17 cellular contexts compared by ENCODE assay signal in genomic region chr22:45397806-45398205, GRCh38. TPM values are rescaled to one million over a fixed set of nuclear protein-coding genes. Genes with fewer than 3 reads are reported as not detected.
A peak's percentile ranks its signal among the peaks of the same experiment; 100 is the strongest.
DNase-seq lines count a peak whose midpoint lies in the region; ATAC-seq and TF ChIP-seq lines count a peak whose summit lies in the region.
"Had no signal": no experiment of that assay in that cellular context is flagged by ENCODE, and none has a peak within 500 bp of the region (broad histone marks: within the 10 kb centered on the region; RNA-seq: fewer than 3 reads in every experiment).

No MANE protein-coding gene starts in this region.

- H3K4me3 ChIP-seq in left ventricle myocardium inferior (no peak overlapping the region), OCI-LY3 (ENCODE audit: low read length) (no peak overlapping the region), iPS DF 6.9 (ENCODE audit: low read length) (peak overlapping the region; percentile 8; the same call in 1 of the 2 replicates)
- H3K4me3 ChIP-seq: Peyer's patch, vagina had no signal

- H3K36me3 ChIP-seq in left ventricle myocardium inferior, result no peaks in the 10 kb centered on the region
- H3K36me3 ChIP-seq in OCI-LY3 (replicated peaks; ENCODE audit: low read depth, low read length), result no peaks in the 10 kb centered on the region
- no peaks in the 10 kb centered on the region for H3K36me3 ChIP-seq in iPS DF 6.9 (ENCODE audit: control insufficient read depth, insufficient read depth, low read length)
- H3K36me3 ChIP-seq: Peyer's patch, vagina had no signal

- H3K27me3 ChIP-seq in left ventricle myocardium inferior (ENCODE audit: low read depth) (no peaks in the 10 kb centered on the region), OCI-LY3 (ENCODE audit: low read depth, low read length) (peaks cover 29% of the 10 kb centered on the region), iPS DF 6.9 (ENCODE audit: control insufficient read depth, insufficient read depth, low read length) (no peaks in the 10 kb centered on the region)
- H3K27me3 ChIP-seq: Peyer's patch, vagina had no signal

- H3K9me3 ChIP-seq in left ventricle myocardium inferior (replicated peaks), result no peaks in the 10 kb centered on the region
- no peaks in the 10 kb centered on the region for H3K9me3 ChIP-seq in OCI-LY3 (ENCODE audit: insufficient read depth, low read length)
- no peaks in the 10 kb centered on the region for H3K9me3 ChIP-seq in iPS DF 6.9 (ENCODE audit: control insufficient read depth, insufficient read depth, low read length)
- H3K9me3 ChIP-seq: Peyer's patch, vagina had no signal

- H3K4me1 ChIP-seq in left ventricle myocardium inferior (no peaks in the 10 kb centered on the region), OCI-LY3 (ENCODE audit: low read length) (no peaks in the 10 kb centered on the region), iPS DF 6.9 (ENCODE audit: control insufficient read depth, insufficient read depth, low read length) (no peaks in the 10 kb centered on the region)
- H3K4me1 ChIP-seq: Peyer's patch, vagina had no signal

- H3K27ac ChIP-seq in left ventricle myocardium inferior (replicated peaks), result no peak overlapping the region
- H3K27ac ChIP-seq in OCI-LY3 (ENCODE audit: low read length), result no peak overlapping the region
- no peak overlapping the region for H3K27ac ChIP-seq in iPS DF 6.9 (ENCODE audit: low read length)
- H3K27ac ChIP-seq: Peyer's patch, vagina had no signal

- H3K4me1 Mint-ChIP-seq in stimulated activated naive CD8-positive, alpha-beta T cell treated with anti-CD3 and anti-CD28 coated beads, Interleukin-15, amount 100 ng/mL, for 72 hours, result no peaks in the 10 kb centered on the region
- H3K4me1 Mint-ChIP-seq: activated CD8-positive, alpha-beta memory T cell treated with anti-CD3 and anti-CD28 coated beads, Interleukin-2, amount 10 ng/mL, durations not matched to agents 7 days and 5 days had no signal

- no peak overlapping the region for H3K9ac ChIP-seq in OCI-LY3 (ENCODE audit: low read length)

- intact Hi-C loops in left ventricle myocardium inferior (cut with micrococcal nuclease), result no loop called here
- intact Hi-C loops in cardiac septum (cut with DNase I), result no loop called here

- no peak overlapping the region for H2AFZ ChIP-seq in OCI-LY3 (ENCODE audit: low read depth, low read length)

- no peak overlapping the region for H3K4me2 ChIP-seq in OCI-LY3 (ENCODE audit: low read length)

- no peaks in the 10 kb centered on the region for H3K79me2 ChIP-seq in OCI-LY3 (ENCODE audit: low read length)

- WGBS in iPS DF 6.9 (ENCODE audit: insufficient coverage, insufficient read length), result no CpG with 5 or more reads among the region's 5 CpGs

- TF ChIP-seq CTCF in left ventricle myocardium inferior (IDR thresholded peaks at IDR 0.05; ENCODE audit: borderline replicate concordance), result peak; percentile 23
- peak; percentile 34 for TF ChIP-seq CTCF in OCI-LY3 (IDR thresholded peaks at IDR 0.05; ENCODE audit: low read depth, low read length)

- no peak overlapping the region for H3K4me3 Mint-ChIP-seq in stimulated activated naive CD8-positive, alpha-beta T cell treated with anti-CD3 and anti-CD28 coated beads, Interleukin-15, amount 100 ng/mL, for 72 hours
- H3K4me3 Mint-ChIP-seq: activated CD8-positive, alpha-beta memory T cell treated with anti-CD3 and anti-CD28 coated beads, Interleukin-2, amount 10 ng/mL, durations not matched to agents 7 days and 5 days; natural killer cell treated with Interleukin-12 subunit alpha and Interleukin-12 subunit beta and Interleukin-15 and Interleukin-18, amount 100 ng/mL, for 72 hours had no signal

- H3K9me3 Mint-ChIP-seq in stimulated activated naive CD8-positive, alpha-beta T cell treated with anti-CD3 and anti-CD28 coated beads, Interleukin-15, amount 100 ng/mL, for 72 hours, result peaks cover 0 to 5% of the 10 kb centered on the region in 2 donors
- H3K9me3 Mint-ChIP-seq: natural killer cell treated with Interleukin-12 subunit alpha and Interleukin-12 subunit beta and Interleukin-15 and Interleukin-18, amount 100 ng/mL, for 72 hours had no signal

- no peaks in the 10 kb centered on the region for H4K20me1 ChIP-seq in OCI-LY3 (ENCODE audit: insufficient read depth, low read length)

- no peak for ATAC-seq in stimulated activated naive CD8-positive, alpha-beta T cell treated with anti-CD3 and anti-CD28 coated beads, Interleukin-15, amount 100 ng/mL, for 72 hours
- ATAC-seq in GM18909 (IDR thresholded peaks at IDR 0.05; ENCODE audit: poor library complexity, unreplicated experiment), result no peak
- ATAC-seq: activated CD8-positive, alpha-beta memory T cell treated with anti-CD3 and anti-CD28 coated beads, Interleukin-2, amount 10 ng/mL, durations not matched to agents 7 days and 5 days had no signal

- no peaks in the 10 kb centered on the region for H3K27me3 Mint-ChIP-seq in stimulated activated naive CD8-positive, alpha-beta T cell treated with anti-CD3 and anti-CD28 coated beads, Interleukin-15, amount 100 ng/mL, for 72 hours
- H3K27me3 Mint-ChIP-seq: activated CD8-positive, alpha-beta memory T cell treated with anti-CD3 and anti-CD28 coated beads, Interleukin-2, amount 10 ng/mL, durations not matched to agents 7 days and 5 days had no signal

- DNase-seq in left ventricle myocardium inferior, result no peak
- DNase-seq in cardiac septum (ENCODE audit: low spot score), result no peak
- no peak for DNase-seq in iPS DF 6.9 (ENCODE audit: low read depth, low spot score)
- no peak for DNase-seq in stimulated activated naive CD8-positive, alpha-beta T cell treated with anti-CD3 and anti-CD28 coated beads, Interleukin-15, amount 100 ng/mL, for 72 hours
- DNase-seq in kidney tubule cell (ENCODE audit: low spot score), result no peak
- no peak for DNase-seq in iPS-NIHi11 (ENCODE audit: low spot score)
- DNase-seq: activated CD8-positive, alpha-beta memory T cell treated with anti-CD3 and anti-CD28 coated beads, Interleukin-2, amount 10 ng/mL, durations not matched to agents 7 days and 5 days; activated effector memory CD4-positive, alpha-beta T cell treated with Interleukin-2 at 50 U/mL for 16 hours; NCI-H2081 treated with DMSO at 0.1 percent for 48 hours; NCI-H526 treated with DMSO at 0.1 percent for 48 hours; Peyer's patch had no signal

- H3K27ac Mint-ChIP-seq in stimulated activated naive CD8-positive, alpha-beta T cell treated with anti-CD3 and anti-CD28 coated beads, Interleukin-15, amount 100 ng/mL, for 72 hours, result peak overlapping the region in 1 of 2 donors; percentile 9
- H3K27ac Mint-ChIP-seq: activated CD8-positive, alpha-beta memory T cell treated with anti-CD3 and anti-CD28 coated beads, Interleukin-2, amount 10 ng/mL, durations not matched to agents 7 days and 5 days; natural killer cell treated with Interleukin-12 subunit alpha and Interleukin-12 subunit beta and Interleukin-15 and Interleukin-18, amount 100 ng/mL, for 72 hours had no signal

RNA-seq across cellular contexts. Expression of gene SMC1B, which starts 15.6 kb away (rescaled TPM):
- total RNA-seq in left ventricle myocardium inferior (not detected), cardiac septum (not detected)
- total RNA-seq: frontal cortex, MCF 10A, Peyer's patch, vagina had no signal

RNA-seq across cellular contexts. Expression of gene RIBC2, which starts 15.7 kb away (rescaled TPM):
- total RNA-seq in left ventricle myocardium inferior (not detected), cardiac septum (not detected)
